Comparison of ENCODE assay signal across 16 cellular contexts in genomic region chr2:170217778-170218251, GRCh38. TPM values are rescaled to one million over a fixed set of nuclear protein-coding genes. Genes with fewer than 3 reads are reported as not detected.
DNase-seq lines count a peak whose midpoint lies in the region; ATAC-seq, FAIRE-seq and TF ChIP-seq lines count a peak whose summit lies in the region.
"Had no signal": no experiment of that assay in that cellular context is flagged by ENCODE, and none has a peak within 500 bp of the region (broad histone marks: within the 10 kb centered on the region; RNA-seq: fewer than 3 reads in every experiment).

No MANE protein-coding gene starts in this region.

- no peaks in the 10 kb centered on the region for H3K9me1 ChIP-seq in K562 (ENCODE audit: control insufficient read depth, insufficient read depth, low read length)

- no peak for TF ChIP-seq RAD21 in K562 (CRISPR knock-in tag; conservative IDR thresholded peaks at IDR 0.05 in 1 of 2, IDR thresholded peaks at IDR 0.05 in 1 of 2)

- intact Hi-C loops in heart right ventricle (cut with DNase I) (no loop called here), K562 (cut with micrococcal nuclease) (no loop called here), right cardiac atrium (cut with DNase I) (no loop called here)

- H3K9me3 ChIP-seq in heart right ventricle, result no peaks in the 10 kb centered on the region
- no peaks in the 10 kb centered on the region for H3K9me3 ChIP-seq in right atrium auricular region
- no peaks in the 10 kb centered on the region for H3K9me3 ChIP-seq in K562 (replicated peaks; ENCODE audit: control insufficient read depth, insufficient read depth, low read depth, low read length)
- H3K9me3 ChIP-seq in right cardiac atrium (ENCODE audit: control insufficient read depth, low read length), result no peaks in the 10 kb centered on the region
- H3K9me3 ChIP-seq: upper lobe of right lung had no signal

- H3K27me3 ChIP-seq in heart right ventricle, result no peaks in the 10 kb centered on the region
- no peaks in the 10 kb centered on the region for H3K27me3 ChIP-seq in right atrium auricular region
- H3K27me3 ChIP-seq in K562 (ENCODE audit: control insufficient read depth in 2 of 2, insufficient read depth in 2 of 2, low read length in 2 of 2), result no peaks in the 10 kb centered on the region
- H3K27me3 ChIP-seq in right cardiac atrium (ENCODE audit: control insufficient read depth, insufficient read depth), result no peaks in the 10 kb centered on the region
- H3K27me3 ChIP-seq: upper lobe of right lung had no signal

- FAIRE-seq in K562 (lab: Jason Lieb, UNC), result peak; percentile 6
- FAIRE-seq: kidney, RCC 7860 had no signal

- no TSS peak for BruUV-seq in K562 (replicated peaks; lab: Mats Ljungman, UMichigan)

- ATAC-seq in heart right ventricle, result peak in 7 of 8 donors; percentile 46 to 81 (median 58)
- ATAC-seq in K562, result no peak
- ATAC-seq in right cardiac atrium, result peak; percentile 62 to 68
- no peak for ATAC-seq in omental fat pad (ENCODE audit: low FRiP score)
- no peak for ATAC-seq in GM19324 (IDR thresholded peaks at IDR 0.05; ENCODE audit: low FRiP score, unreplicated experiment)
- ATAC-seq: stimulated activated naive CD8-positive, alpha-beta T cell treated with anti-CD3 and anti-CD28 coated beads, Interleukin-15, Interleukin-2, amounts not matched to agents 100 U/mL and 50 U/mL, for 24 hours; upper lobe of right lung had no signal

- no peaks in the 10 kb centered on the region for H4K20me1 ChIP-seq in K562 (replicated peaks; ENCODE audit: control insufficient read depth, insufficient read depth, low read length)

- H3K27ac ChIP-seq in heart right ventricle (peak overlapping the region in 1 of 10 donors; percentile 13), right atrium auricular region (peak overlapping the region in 1 of 2 donors; percentile 27), K562 (ENCODE audit: extremely low read depth, low read depth, low read length) (no peak overlapping the region), right cardiac atrium (ENCODE audit: low read length) (no peak overlapping the region)
- H3K27ac ChIP-seq: upper lobe of right lung had no signal

- TF ChIP-seq CTCF in heart right ventricle (IDR thresholded peaks at IDR 0.05) (no peak), right atrium auricular region (IDR thresholded peaks at IDR 0.05) (no peak), K562 (IDR thresholded peaks at IDR 0.05 in 2 of 3, conservative IDR thresholded peaks at IDR 0.05 in 1 of 3; ENCODE audit: insufficient read depth in 2 of 3, low read depth in 1 of 3, low read length in 3 of 3) (no peak), omental fat pad (IDR thresholded peaks at IDR 0.05) (no peak)

- peaks cover 0 to 19% (median 2%) of the 10 kb centered on the region in 9 donors for H3K4me1 ChIP-seq in heart right ventricle
- peaks cover 0 to 5% of the 10 kb centered on the region in 2 donors for H3K4me1 ChIP-seq in right atrium auricular region
- H3K4me1 ChIP-seq in K562 (replicated peaks in 1 of 2; ENCODE audit: control insufficient read depth in 2 of 2, insufficient read depth in 2 of 2, low read length in 2 of 2), result peaks cover 0 to 15% of the 10 kb centered on the region in 2 experiments; a peak in 3 of 5 replicates
- H3K4me1 ChIP-seq in right cardiac atrium (ENCODE audit: control insufficient read depth, insufficient read depth, low read length), result peaks cover 2% of the 10 kb centered on the region
- H3K4me1 ChIP-seq: upper lobe of right lung had no signal

- no peak for TF ChIP-seq EP300 in K562 (IDR thresholded peaks at IDR 0.05; ENCODE audit: low read length)

- H3K9ac ChIP-seq in K562 (ENCODE audit: insufficient read depth in 1 of 2, low read depth in 2 of 2, low read length in 2 of 2), result no peak overlapping the region

- H3K4me3 ChIP-seq in heart right ventricle (no peak overlapping the region), right atrium auricular region (no peak overlapping the region), K562 (no peak overlapping the region), right cardiac atrium (ENCODE audit: low read length) (no peak overlapping the region)
- H3K4me3 ChIP-seq: upper lobe of right lung had no signal

- H3K79me2 ChIP-seq in K562 (ENCODE audit: control insufficient read depth, insufficient read depth, low read length), result no peaks in the 10 kb centered on the region

- POLR2A ChIA-PET in K562 (lab: Yijun Ruan, JAX), result interaction anchor here (0.9 kb wide), 1 partner anchor 226 kb away, joined by 3 read pairs; no protein-coding TSS in a partner anchor

- CTCF ChIA-PET in K562 (lab: Yijun Ruan, JAX; ENCODE audit: low intra/inter-chr PET ratio), result no interaction called here

- H3K36me3 ChIP-seq in heart right ventricle (no peaks in the 10 kb centered on the region), right atrium auricular region (no peaks in the 10 kb centered on the region), K562 (ENCODE audit: control insufficient read depth, insufficient read depth, low read length) (no peaks in the 10 kb centered on the region)
- H3K36me3 ChIP-seq: upper lobe of right lung had no signal

- DNase-seq in heart right ventricle, result no peak
- no peak for DNase-seq in right atrium auricular region (ENCODE audit: low spot score)
- DNase-seq in K562 (ENCODE audit: extremely low read depth in 1 of 4, low spot score in 3 of 4), result no peak
- no peak for DNase-seq in right cardiac atrium
- no peak for DNase-seq in kidney glomerular epithelial cell (lab: John Stamatoyannopoulos, UW)
- DNase-seq in omental fat pad (ENCODE audit: low spot score), result no peak
- no peak for DNase-seq in NCI-H1694 treated with DMSO at 0.1 percent for 48 hours (lab: John Stamatoyannopoulos, UW)
- DNase-seq: activated CD4-positive, alpha-beta T cell treated with anti-CD3 and anti-CD28 coated beads, Interleukin-2, amount 50 U/mL, for 1 hour; kidney; NCI-H187; NCI-H526; retina; stimulated activated naive CD8-positive, alpha-beta T cell treated with anti-CD3 and anti-CD28 coated beads, Interleukin-15, Interleukin-2, amounts not matched to agents 100 U/mL and 50 U/mL, for 24 hours; upper lobe of right lung had no signal

- 82% methylated on average over 4 of the region's 4 CpGs for WGBS in heart right ventricle, 2 donors
- 79% methylated on average over 4 of the region's 4 CpGs for WGBS in K562 (ENCODE audit: insufficient coverage, low coverage, missing lambda C conversion rate)
- 71% methylated on average over 4 of the region's 4 CpGs for WGBS in right cardiac atrium

- no peak overlapping the region for H2AFZ ChIP-seq in K562 (ENCODE audit: low read depth, low read length)

- in situ Hi-C loops in K562 (cut with MboI), result no loop called here

- H3K4me2 ChIP-seq in K562 (ENCODE audit: insufficient read depth, low read length), result no peak overlapping the region

- TF ChIP-seq POLR2A in K562 (conservative IDR thresholded peaks at IDR 0.05), result no peak

TF ChIP-seq in K562, 482 proteins besides CTCF, POLR2A, EP300 and RAD21:
- no peak for TF ChIP-seq ZNF3 (CRISPR knock-in tag; IDR thresholded peaks at IDR 0.05)
- no peak for TF ChIP-seq ZNF584 (CRISPR knock-in tag; IDR thresholded peaks at IDR 0.05; ENCODE audit: low read depth)
- no peak for TF ChIP-seq SAP30 (IDR thresholded peaks at IDR 0.05; ENCODE audit: borderline replicate concordance, insufficient read depth, low read depth, low read length, poor library complexity, severe bottlenecking)
- TF ChIP-seq SNIP1 (IDR thresholded peaks at IDR 0.05; ENCODE audit: low read depth), result no peak
- no peak for TF ChIP-seq ZNF431 (CRISPR knock-in tag; IDR thresholded peaks at IDR 0.05)

RNA-seq across cellular contexts. Expression of gene MYO3B, which starts 39.9 kb away (rescaled TPM):
- total RNA-seq in heart right ventricle, result under 1 TPM in 4 of 10 donors, not detected in 6; 0.05 to 0.21 (median 0.09) TPM
- not detected for polyA plus RNA-seq in heart right ventricle
- not detected for total RNA-seq in right atrium auricular region
- total RNA-seq in K562 (2011; cell fraction: chromatin; rRNA removed; ENCODE audit: low replicate concordance), result 5.2 and 8.0 TPM in 2 replicates
- 1.7 and 2.7 TPM in 2 replicates for total RNA-seq in K562 (2011; cell fraction: nucleolus; rRNA removed)
- total RNA-seq in K562 (2011; cell fraction: nucleoplasm; rRNA removed), result 3.4 and 3.9 TPM in 2 replicates
- 3.0 and 3.4 TPM in 2 replicates for total RNA-seq in K562 (2014; rRNA removed)
- total RNA-seq in K562 (2014; rRNA removed; fragmentation: Illumina TruSeq; extraction: Trizol), result 4.6 and 4.7 TPM in 2 replicates
- 3.4 and 3.8 TPM in 2 replicates for total RNA-seq in K562 (2015; rRNA removed; fragmentation: Illumina TruSeq; extraction: Trizol)
- 3.5 and 4.7 TPM in 2 replicates for total RNA-seq in K562 (2021)
- 0.32 and 3.6 TPM in 2 replicates for polyA plus RNA-seq in K562 (2011; rRNA removed)
- polyA plus RNA-seq in K562 (2011; cell fraction: cytosol; rRNA removed), result 0.24 and 1.3 TPM in 2 replicates
- polyA plus RNA-seq in K562 (2011; cell fraction: nucleus; rRNA removed), result 0.79 and 3.4 TPM in 2 replicates
- 4.5 and 6.0 TPM in 2 replicates for polyA plus RNA-seq in K562 (2012)
- polyA plus RNA-seq in K562 (2014; fragmentation: Illumina TruSeq; extraction: Trizol), result 3.4 and 4.2 TPM in 2 replicates
- 1 to 10 TPM; 2.9 to 6.5 TPM for polyA plus RNA-seq in K562 (2014; fragmentation: Nextera tagmentation; extraction: Ambion mirVana)
- polyA plus RNA-seq in K562 (2014; rRNA removed), result 2.7 and 3.8 TPM in 2 replicates
- 1.1 and 3.9 TPM in 2 replicates for polyA minus RNA-seq in K562 (2011; rRNA and poly(A)+ RNA removed)
- polyA minus RNA-seq in K562 (2011; cell fraction: cytosol; rRNA and poly(A)+ RNA removed), result 0.27 and 1.7 TPM in 2 replicates
- 1.9 and 6.5 TPM in 2 replicates for polyA minus RNA-seq in K562 (2011; cell fraction: nucleus; rRNA and poly(A)+ RNA removed)
- not detected for total RNA-seq in right cardiac atrium
- polyA plus RNA-seq in right cardiac atrium, result not detected
- not detected for total RNA-seq in omental fat pad

Comparison
In these comparisons a context has a peak if more than half of its experiments do, and no peak if none do; other contexts are left out.
1. ATAC-seq: peak in heart right ventricle (7 of 8) and right cardiac atrium (2 of 2); none in K562 (single experiment), omental fat pad (single experiment) and GM19324 (single experiment).